Comparison of ENCODE assay signal across 18 cellular contexts in the genomic region with DNA sequence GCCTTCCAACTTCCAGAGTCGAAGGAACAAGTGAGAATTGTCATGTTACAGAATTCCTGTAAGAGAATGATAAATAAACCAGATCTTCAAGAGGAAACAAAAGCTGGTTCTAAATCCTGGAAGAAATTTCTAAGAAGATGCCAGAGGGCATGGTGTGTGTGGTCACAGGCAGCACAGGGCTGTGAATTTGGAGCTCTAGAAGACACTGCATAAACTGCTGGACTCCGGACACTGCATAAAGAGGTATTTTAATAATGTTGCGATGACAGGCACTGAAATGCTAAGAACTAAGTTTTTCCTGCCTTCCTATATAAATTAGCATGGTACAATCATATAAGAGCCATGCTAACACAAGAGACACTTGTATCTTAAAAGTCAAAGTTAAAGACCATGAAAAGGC.
DNase-seq lines count a peak whose midpoint lies in the region; ATAC-seq and TF ChIP-seq lines count a peak whose summit lies in the region.
"Had no signal": no experiment of that assay in that cellular context is flagged by ENCODE, and none has a peak within 500 bp of the region (broad histone marks: within the 10 kb centered on the region; RNA-seq: fewer than 3 reads in every experiment).

No MANE protein-coding gene starts in this region.

- peaks cover 12% of the 10 kb centered on the region for H3K4me1 ChIP-seq in hepatocyte (ENCODE audit: insufficient read depth)

- H3K4me3 ChIP-seq in hepatocyte = no peak overlapping the region
- H3K4me3 ChIP-seq: left lung had no signal

- H3K9me3 ChIP-seq in hepatocyte (ENCODE audit: low read depth) = no peaks in the 10 kb centered on the region

- peaks cover 0 to 2% of the 10 kb centered on the region in 2 donors for H3K9me3 Mint-ChIP-seq in activated T-cell treated with anti-CD3 and anti-CD28 coated beads, Interleukin-2, amount 50 U/mL, for 72 hours
- peaks cover 9% of the 10 kb centered on the region for H3K9me3 Mint-ChIP-seq in activated CD8-positive, alpha-beta T cell treated with anti-CD3 and anti-CD28 coated beads for 36 hours
- H3K9me3 Mint-ChIP-seq in stimulated activated memory B cell treated with anti-CD40 and anti-IgM and Interleukin-4, amounts not matched to agents 10 μg/mL and 1 μg/mL and 100 μg/mL, for 72 hours = peaks cover 4% of the 10 kb centered on the region

- H3K4me3 Mint-ChIP-seq in activated T-cell treated with anti-CD3 and anti-CD28 coated beads, Interleukin-2, amount 50 U/mL, for 72 hours = no peak overlapping the region
- H3K4me3 Mint-ChIP-seq in activated CD8-positive, alpha-beta T cell treated with anti-CD3 and anti-CD28 coated beads for 36 hours = no peak overlapping the region
- no peak overlapping the region for H3K4me3 Mint-ChIP-seq in stimulated activated memory B cell treated with anti-CD40 and anti-IgM and Interleukin-4, amounts not matched to agents 10 μg/mL and 1 μg/mL and 100 μg/mL, for 72 hours
- H3K4me3 Mint-ChIP-seq: IgD-negative memory B cell had no signal

- ATAC-seq in activated T-cell treated with anti-CD3 and anti-CD28 coated beads, Interleukin-2, amount 50 U/mL, for 72 hours (replicated peaks in 1 of 2) = no peak
- no peak for ATAC-seq in activated CD8-positive, alpha-beta T cell treated with anti-CD3 and anti-CD28 coated beads for 36 hours
- no peak for ATAC-seq in stimulated activated memory B cell treated with anti-CD40 and anti-IgM and Interleukin-4, amounts not matched to agents 10 μg/mL and 1 μg/mL and 100 μg/mL, for 72 hours
- ATAC-seq in HG03045 (IDR thresholded peaks at IDR 0.05; ENCODE audit: unreplicated experiment) = no peak
- ATAC-seq: left lung had no signal

- H3K9me2 ChIP-seq in hepatocyte (replicated peaks; ENCODE audit: insufficient read depth) = no peaks in the 10 kb centered on the region

- peaks cover 19 to 36% of the 10 kb centered on the region in 2 donors for H3K36me3 Mint-ChIP-seq in activated T-cell treated with anti-CD3 and anti-CD28 coated beads, Interleukin-2, amount 50 U/mL, for 72 hours (ENCODE audit: insufficient read depth in 2 of 2)
- H3K36me3 Mint-ChIP-seq in activated CD8-positive, alpha-beta T cell treated with anti-CD3 and anti-CD28 coated beads for 36 hours (ENCODE audit: low read depth) = peaks cover 51% of the 10 kb centered on the region
- peaks cover 80% of the 10 kb centered on the region for H3K36me3 Mint-ChIP-seq in stimulated activated memory B cell treated with anti-CD40 and anti-IgM and Interleukin-4, amounts not matched to agents 10 μg/mL and 1 μg/mL and 100 μg/mL, for 72 hours

- H3K36me3 ChIP-seq in hepatocyte (replicated peaks; ENCODE audit: insufficient read depth, low read depth) = no peaks in the 10 kb centered on the region

- no peak overlapping the region for H2AFZ ChIP-seq in hepatocyte

- H3K27ac Mint-ChIP-seq in activated T-cell treated with anti-CD3 and anti-CD28 coated beads, Interleukin-2, amount 50 U/mL, for 72 hours = peak overlapping the region; percentile 95
- H3K27ac Mint-ChIP-seq in activated CD8-positive, alpha-beta T cell treated with anti-CD3 and anti-CD28 coated beads for 36 hours = peak overlapping the region; percentile 28
- H3K27ac Mint-ChIP-seq in stimulated activated memory B cell treated with anti-CD40 and anti-IgM and Interleukin-4, amounts not matched to agents 10 μg/mL and 1 μg/mL and 100 μg/mL, for 72 hours = peak overlapping the region; percentile 57

- intact Hi-C loops in activated CD8-positive, alpha-beta T cell treated with anti-CD3 and anti-CD28 coated beads for 36 hours (cut with micrococcal nuclease) = no loop called here

- no peak for DNase-seq in activated T-cell treated with anti-CD3 and anti-CD28 coated beads, Interleukin-2, amount 50 U/mL, for 72 hours
- DNase-seq in activated T-cell treated with anti-CD3 and anti-CD28 coated beads for 4 hours = no peak
- DNase-seq in activated CD8-positive, alpha-beta T cell treated with anti-CD3 and anti-CD28 coated beads for 36 hours = no peak
- no peak for DNase-seq in hepatocyte (ENCODE audit: low spot score)
- no peak for DNase-seq in NCI-H2227 (lab: John Stamatoyannopoulos, UW; ENCODE audit: unreplicated experiment)
- no peak for DNase-seq in NCI-H1105 treated with DMSO at 0.1 percent for 48 hours (lab: John Stamatoyannopoulos, UW)
- DNase-seq: anterior cingulate cortex; cortex of kidney; DMS53; H7; left lung; NCI-H1417; nucleus accumbens; SIG-M5; stimulated activated naive CD4-positive, alpha-beta T cell had no signal

- H3K4me1 Mint-ChIP-seq in activated T-cell treated with anti-CD3 and anti-CD28 coated beads, Interleukin-2, amount 50 U/mL, for 72 hours (ENCODE audit: low read depth) = peaks cover 26% of the 10 kb centered on the region
- peaks cover 33% of the 10 kb centered on the region for H3K4me1 Mint-ChIP-seq in activated CD8-positive, alpha-beta T cell treated with anti-CD3 and anti-CD28 coated beads for 36 hours (ENCODE audit: low read depth)
- peaks cover 46% of the 10 kb centered on the region for H3K4me1 Mint-ChIP-seq in stimulated activated memory B cell treated with anti-CD40 and anti-IgM and Interleukin-4, amounts not matched to agents 10 μg/mL and 1 μg/mL and 100 μg/mL, for 72 hours

- H4K20me1 ChIP-seq in hepatocyte (ENCODE audit: insufficient read depth, poor library complexity, severe bottlenecking) = peaks cover 2% of the 10 kb centered on the region

- TF ChIP-seq CTCF in activated CD8-positive, alpha-beta T cell treated with anti-CD3 and anti-CD28 coated beads for 36 hours (IDR thresholded peaks at IDR 0.05) = no peak
- no peak for TF ChIP-seq CTCF in hepatocyte (IDR thresholded peaks at IDR 0.05; ENCODE audit: poor library complexity)

- CTCF ChIA-PET in activated CD8-positive, alpha-beta T cell treated with anti-CD3 and anti-CD28 coated beads for 36 hours (lab: Charles Lee) = no interaction called here

- H3K4me2 ChIP-seq in hepatocyte = no peak overlapping the region

- H3K27ac ChIP-seq in hepatocyte = peak overlapping the region; percentile 19

- H3K79me2 ChIP-seq in hepatocyte = peaks cover 85% of the 10 kb centered on the region

- no peaks in the 10 kb centered on the region for H3K27me3 Mint-ChIP-seq in activated T-cell treated with anti-CD3 and anti-CD28 coated beads, Interleukin-2, amount 50 U/mL, for 72 hours (ENCODE audit: low read depth)
- no peaks in the 10 kb centered on the region for H3K27me3 Mint-ChIP-seq in activated CD8-positive, alpha-beta T cell treated with anti-CD3 and anti-CD28 coated beads for 36 hours
- H3K27me3 Mint-ChIP-seq in stimulated activated memory B cell treated with anti-CD40 and anti-IgM and Interleukin-4, amounts not matched to agents 10 μg/mL and 1 μg/mL and 100 μg/mL, for 72 hours = no peaks in the 10 kb centered on the region
- H3K27me3 Mint-ChIP-seq: IgD-negative memory B cell had no signal

- H3K27me3 ChIP-seq in hepatocyte = no peaks in the 10 kb centered on the region
- H3K27me3 ChIP-seq: left lung had no signal

- POLR2A ChIA-PET in activated CD8-positive, alpha-beta T cell treated with anti-CD3 and anti-CD28 coated beads for 36 hours (lab: Charles Lee) = interaction anchor here (1.1 kb wide), 1 partner anchor 9 kb away, joined by 3 read pairs; no protein-coding TSS in a partner anchor

- 79% methylated on average over 3 of the region's 3 CpGs for WGBS in hepatocyte (ENCODE audit: low lambda C conversion rate, missing lambda C conversion rate)

Comparison
In these comparisons a context has a peak if more than half of its experiments do, and no peak if none do; other contexts are left out.
1. H3K27ac Mint-ChIP-seq: peak in every context shown above with its lines; median percentile 95 in activated T-cell treated with anti-CD3 and anti-CD28 coated beads, Interleukin-2, amount 50 U/mL, for 72 hours; 57 in stimulated activated memory B cell treated with anti-CD40 and anti-IgM and Interleukin-4, amounts not matched to agents 10 μg/mL and 1 μg/mL and 100 μg/mL, for 72 hours; 28 in activated CD8-positive, alpha-beta T cell treated with anti-CD3 and anti-CD28 coated beads for 36 hours.